13 cellular contexts compared by ENCODE assay signal in the genomic region with DNA sequence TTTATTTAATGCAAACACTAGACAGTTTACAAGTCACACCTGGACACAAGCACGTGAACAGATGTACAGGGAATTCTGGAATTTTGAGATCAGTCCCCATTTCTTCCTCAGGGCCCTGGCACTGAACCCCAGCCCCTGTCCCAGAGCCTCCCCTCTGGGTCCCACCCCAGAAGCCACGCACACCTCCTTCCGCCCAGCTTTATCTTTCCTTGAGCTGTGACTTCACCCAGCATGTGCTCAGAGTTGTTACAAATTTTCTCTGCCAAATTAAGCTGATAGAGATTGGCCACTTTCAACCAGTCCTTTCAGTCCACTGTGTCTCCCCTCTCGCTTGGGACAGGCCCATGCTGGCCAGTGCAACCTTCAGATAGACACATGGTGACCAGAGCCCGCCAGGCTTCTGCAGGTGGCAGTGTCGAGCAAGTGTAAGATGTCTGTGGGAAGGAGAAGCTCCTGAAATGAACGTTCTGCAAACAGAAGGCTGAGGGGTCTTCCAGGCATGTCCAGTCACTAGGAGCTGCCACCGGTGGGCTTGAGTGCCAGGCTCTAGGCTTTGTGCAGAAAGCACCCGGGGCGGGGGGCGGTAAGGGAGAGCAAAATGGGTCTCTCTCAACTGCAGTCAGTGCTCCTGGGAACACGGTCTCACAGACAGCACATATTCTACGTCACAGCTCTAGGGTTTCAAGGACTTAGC.
DNase-seq lines count a peak whose midpoint lies in the region; ATAC-seq and TF ChIP-seq lines count a peak whose summit lies in the region.
"Had no signal": no experiment of that assay in that cellular context is flagged by ENCODE, and none has a peak within 500 bp of the region (broad histone marks: within the 10 kb centered on the region; RNA-seq: fewer than 3 reads in every experiment).

No MANE protein-coding gene starts in this region.

- dilution Hi-C loops in mammary epithelial cell (cut with HindIII; ENCODE audit: low sequenced_read_pairs): loop anchor here (25.0 kb wide), 1 partner anchor 221 kb away; a partner anchor contains a TSS

- H3K18ac ChIP-seq in mesenchymal stem cell (ENCODE audit: low read depth in 1 of 2, low read length in 2 of 2): peak overlapping the region in 1 of 2 experiments; percentile 46

- H2BK15ac ChIP-seq in mesenchymal stem cell (ENCODE audit: low read depth, poor library complexity, severe bottlenecking): no peak overlapping the region

- H3K79me1 ChIP-seq in mesenchymal stem cell (replicated peaks; ENCODE audit: low read length, poor library complexity, severe bottlenecking): peaks cover 1% of the 10 kb centered on the region

- H4K91ac ChIP-seq in mesenchymal stem cell (ENCODE audit: low read length): peak overlapping the region; percentile 75

- no peak overlapping the region for H2BK120ac ChIP-seq in mesenchymal stem cell (ENCODE audit: low read depth, low read length)

- H3K4me2 ChIP-seq in mesenchymal stem cell (ENCODE audit: low read length, poor library complexity, severe bottlenecking): no peak overlapping the region
- H3K4me2 ChIP-seq in mammary epithelial cell (ENCODE audit: insufficient read depth, low read depth, low read length): no peak overlapping the region

- 93% methylated on average over 13 of the region's 13 CpGs for WGBS in mesenchymal stem cell
- 86% methylated on average over 9 of the region's 13 CpGs for WGBS in mammary epithelial cell (ENCODE audit: low coverage, missing lambda C conversion rate)

- H3K27me3 ChIP-seq in mesenchymal stem cell (ENCODE audit: control insufficient read depth in 1 of 2, insufficient read depth in 1 of 2, low read length in 2 of 2) (peaks cover 0 to 3% of the 10 kb centered on the region in 2 experiments), mammary epithelial cell (ENCODE audit: insufficient read depth, low read length) (no peaks in the 10 kb centered on the region)

- no peaks in the 10 kb centered on the region for H3K9me3 ChIP-seq in mesenchymal stem cell (ENCODE audit: control insufficient read depth, low read length)
- peaks cover 3% of the 10 kb centered on the region for H3K9me3 ChIP-seq in mammary epithelial cell (replicated peaks; ENCODE audit: insufficient read depth, low read length)
- H3K9me3 ChIP-seq: lower lobe of right lung had no signal

- H3K36me3 ChIP-seq in mesenchymal stem cell (ENCODE audit: control insufficient read depth in 1 of 2, insufficient read depth in 2 of 2, low read depth in 1 of 2, low read length in 2 of 2) (peaks cover 6 to 63% of the 10 kb centered on the region in 2 experiments), mammary epithelial cell (ENCODE audit: insufficient read depth, low read length) (no peaks in the 10 kb centered on the region)

- H3K4me1 ChIP-seq in mesenchymal stem cell (ENCODE audit: control insufficient read depth, insufficient read depth, low read depth, low read length) (peaks cover 14% of the 10 kb centered on the region), mammary epithelial cell (ENCODE audit: insufficient read depth, low read length) (peaks cover 4% of the 10 kb centered on the region)
- H3K4me1 ChIP-seq: lower lobe of right lung had no signal

- H3K4me1 Mint-ChIP-seq in WTC11: peaks cover 17% of the 10 kb centered on the region
- H3K4me1 Mint-ChIP-seq: stimulated activated naive CD8-positive, alpha-beta T cell treated with anti-CD3 and anti-CD28 coated beads, Interleukin-15, amount 100 ng/mL, for 72 hours had no signal

- no peak overlapping the region for H2BK5ac ChIP-seq in mesenchymal stem cell (ENCODE audit: low read depth, low read length, poor library complexity, severe bottlenecking)

- H3K9me3 Mint-ChIP-seq in WTC11: no peaks in the 10 kb centered on the region
- H3K9me3 Mint-ChIP-seq: stimulated activated naive CD8-positive, alpha-beta T cell treated with anti-CD3 and anti-CD28 coated beads, Interleukin-15, amount 100 ng/mL, for 72 hours; T-helper 1 cell treated with Interleukin-12 subunit alpha and Interleukin-12 subunit beta and Interleukin-4 antibody, amounts not matched to agents 30 μg/mL and 1 μg/mL, for 36 hours had no signal

- H2AFZ ChIP-seq in mesenchymal stem cell (ENCODE audit: low read depth, low read length) (no peak overlapping the region), mammary epithelial cell (ENCODE audit: low read depth, low read length) (no peak overlapping the region)

- no peak overlapping the region for H3K23ac ChIP-seq in mesenchymal stem cell (ENCODE audit: low read length in 2 of 2)

- H3K14ac ChIP-seq in mesenchymal stem cell (ENCODE audit: low read length in 2 of 2): peak overlapping the region in 1 of 2 experiments; percentile 12

- no peaks in the 10 kb centered on the region for H3K36me3 Mint-ChIP-seq in WTC11

- intact Hi-C loops in mammary epithelial cell (cut with micrococcal nuclease): no loop called here

- H4K20me1 ChIP-seq in mammary epithelial cell (ENCODE audit: insufficient read depth, low read length): no peaks in the 10 kb centered on the region

- no peak overlapping the region for H3K4me3 Mint-ChIP-seq in WTC11
- H3K4me3 Mint-ChIP-seq: stimulated activated naive CD8-positive, alpha-beta T cell treated with anti-CD3 and anti-CD28 coated beads, Interleukin-15, amount 100 ng/mL, for 72 hours; T-helper 1 cell treated with Interleukin-12 subunit alpha and Interleukin-12 subunit beta and Interleukin-4 antibody, amounts not matched to agents 30 μg/mL and 1 μg/mL, for 36 hours had no signal

- CTCF ChIA-PET in WTC11 (lab: Charles Lee): interaction anchor here (0.6 to 1.3 kb wide), 6 partner anchors 10 to 826 kb away, joined by 3 to 18 read pairs (median 4); no protein-coding TSS in a partner anchor
- CTCF ChIA-PET in mammary epithelial cell (lab: Charles Lee; ENCODE audit: low non-redundant PET): no interaction called here

- no peaks in the 10 kb centered on the region for H3K79me2 ChIP-seq in mammary epithelial cell (ENCODE audit: insufficient read depth, low read length)

- H3K4me3 ChIP-seq in mesenchymal stem cell (ENCODE audit: insufficient read depth in 1 of 2, low read depth in 1 of 2, low read length in 2 of 2): no peak overlapping the region
- no peak overlapping the region for H3K4me3 ChIP-seq in mammary epithelial cell (replicated peaks in 1 of 3; ENCODE audit: insufficient read depth in 1 of 3, low read depth in 2 of 3, low read length in 3 of 3)
- H3K4me3 ChIP-seq: lower lobe of right lung had no signal

- no peak overlapping the region for H2AK5ac ChIP-seq in mesenchymal stem cell (ENCODE audit: low read length, severe bottlenecking)

- BruUV-seq in mammary epithelial cell (replicated peaks; lab: Mats Ljungman, UMichigan): no TSS peak

- peak; percentile 53 for DNase-seq in ELF-1 (ENCODE audit: low read depth, low spot score)
- DNase-seq in HuH-7 (ENCODE audit: low spot score): peak; percentile 33
- no peak for DNase-seq in WTC11 (ENCODE audit: low spot score)
- no peak for DNase-seq in mesenchymal stem cell
- DNase-seq in stimulated activated CD4-positive, alpha-beta T cell treated with anti-CD3 and anti-CD28 coated beads, Interleukin-12 subunit alpha, Interleukin-12 subunit beta, amount 100 ng/mL, for 4 hours: no peak
- no peak for DNase-seq in omental fat pad (ENCODE audit: low spot score)
- no peak for DNase-seq in mammary epithelial cell
- DNase-seq: glutamatergic neuron; MM.1S; stimulated activated CD4-positive, alpha-beta T cell treated with anti-CD3 and anti-CD28 coated beads, Interleukin-4, amount 100 ng/mL, for 4 hours; stimulated activated naive CD8-positive, alpha-beta T cell treated with anti-CD3 and anti-CD28 coated beads, Interleukin-15, amount 100 ng/mL, for 72 hours had no signal

- peak overlapping the region in 1 of 2 experiments; percentile 24 for H3K4ac ChIP-seq in mesenchymal stem cell (ENCODE audit: low read depth in 1 of 2, low read length in 2 of 2)

- peak overlapping the region; percentile 83 for H3K27ac Mint-ChIP-seq in WTC11
- H3K27ac Mint-ChIP-seq: T-helper 1 cell treated with Interleukin-12 subunit alpha and Interleukin-12 subunit beta and Interleukin-4 antibody, amounts not matched to agents 30 μg/mL and 1 μg/mL, for 36 hours had no signal

- POLR2A ChIA-PET in WTC11 (lab: Charles Lee): interaction anchor here (0.6 kb wide), 1 partner anchor 18 kb away, joined by 3 read pairs; no protein-coding TSS in a partner anchor

- peak; percentile 38 for ATAC-seq in WTC11
- no peak for ATAC-seq in omental fat pad (ENCODE audit: low FRiP score)

- H3K9ac ChIP-seq in mesenchymal stem cell (ENCODE audit: low read length): no peak overlapping the region
- no peak overlapping the region for H3K9ac ChIP-seq in mammary epithelial cell (ENCODE audit: insufficient read depth, low read length)

- no peak overlapping the region for H3K27ac ChIP-seq in mesenchymal stem cell (ENCODE audit: low read length, poor library complexity, severe bottlenecking)
- no peak overlapping the region for H3K27ac ChIP-seq in mammary epithelial cell (ENCODE audit: insufficient read depth, low read depth, low read length)
- H3K27ac ChIP-seq: lower lobe of right lung had no signal

- peak overlapping the region in 1 of 2 experiments; percentile 83 for H2BK12ac ChIP-seq in mesenchymal stem cell (ENCODE audit: low read length in 2 of 2)

- in situ Hi-C loops in mammary epithelial cell (cut with MboI; ENCODE audit: low sequenced_read_pairs in 2 of 2): no loop called here

- H3K27me3 Mint-ChIP-seq in WTC11 (ENCODE audit: low read depth): no peaks in the 10 kb centered on the region
- H3K27me3 Mint-ChIP-seq: stimulated activated naive CD8-positive, alpha-beta T cell treated with anti-CD3 and anti-CD28 coated beads, Interleukin-15, amount 100 ng/mL, for 72 hours had no signal

- TF ChIP-seq CTCF in WTC11 (IDR thresholded peaks at IDR 0.05) (no peak), omental fat pad (IDR thresholded peaks at IDR 0.05) (no peak), mammary epithelial cell (conservative IDR thresholded peaks at IDR 0.05 in 1 of 2, IDR thresholded peaks at IDR 0.05 in 1 of 2; ENCODE audit: extremely low read depth in 1 of 2, insufficient read depth in 1 of 2, low read depth in 1 of 2, low read length in 2 of 2) (peak in 1 of 2 donors; percentile 4)

- H4K8ac ChIP-seq in mesenchymal stem cell (ENCODE audit: low read length): peak overlapping the region; percentile 37

TF ChIP-seq in WTC11, 78 proteins besides CTCF, POLR2A, EP300 and RAD21:
- TF ChIP-seq ZNF396 (CRISPR knock-in tag; IDR thresholded peaks at IDR 0.05; ENCODE audit: borderline replicate concordance): no peak
- TF ChIP-seq ZNF121 (CRISPR knock-in tag; IDR thresholded peaks at IDR 0.05): peak; percentile 61; the same call in 1 of the 2 replicates
TF ChIP-seq in WTC11: peak in this region for 1.

Comparison
In these comparisons a context has a peak if more than half of its experiments do, and no peak if none do; other contexts are left out.
1. DNase-seq: peak in ELF-1 (single experiment) and HuH-7 (single experiment); none in WTC11 (single experiment), mesenchymal stem cell (single experiment), stimulated activated CD4-positive, alpha-beta T cell treated with anti-CD3 and anti-CD28 coated beads, Interleukin-12 subunit alpha, Interleukin-12 subunit beta, amount 100 ng/mL, for 4 hours (single experiment), omental fat pad (single experiment) and mammary epithelial cell (single experiment).